8 cellular contexts compared by ENCODE assay signal in the genomic region with DNA sequence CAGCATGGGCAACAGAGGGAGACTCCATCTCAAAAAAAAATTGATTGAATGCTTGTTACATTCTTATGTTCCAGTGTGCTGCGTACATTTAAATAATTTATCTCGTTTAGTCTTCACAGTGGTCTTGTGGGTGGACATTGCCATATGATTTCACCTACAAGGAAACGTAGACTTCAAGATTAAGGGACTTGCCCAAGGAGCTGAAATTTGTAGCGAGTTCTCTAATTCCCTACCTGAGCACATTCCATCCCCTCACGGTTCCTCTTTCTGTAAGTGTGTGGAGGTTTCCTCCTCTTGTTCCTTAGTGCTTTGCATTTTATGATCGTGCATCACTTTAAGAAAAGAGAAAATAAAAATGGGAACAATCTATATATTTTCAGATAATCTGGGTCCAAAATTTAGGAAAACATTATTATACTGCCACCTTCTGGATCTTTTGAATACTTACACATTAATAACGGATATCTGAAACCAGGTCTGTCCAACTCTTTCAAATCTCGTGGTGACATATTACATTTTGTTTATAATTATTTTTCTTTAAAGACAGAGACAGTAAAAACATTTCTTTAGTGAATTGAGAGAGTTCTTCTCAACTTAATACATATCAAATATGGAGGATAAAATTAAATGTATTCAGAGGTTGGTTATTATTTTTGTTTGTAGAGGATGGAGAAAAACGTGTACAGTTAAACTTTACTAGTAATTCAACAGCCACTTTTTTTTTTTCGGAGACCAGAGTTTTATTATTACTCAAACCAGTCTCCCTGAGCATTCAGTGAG. TPM values are rescaled to one million over a fixed set of nuclear protein-coding genes. Genes with fewer than 3 reads are reported as not detected.
DNase-seq lines count a peak whose midpoint lies in the region; ATAC-seq and TF ChIP-seq lines count a peak whose summit lies in the region.

No MANE protein-coding gene starts in this region.

- DNase-seq in GM13976 (ENCODE audit: low spot score) (peak; percentile 38), LHCN-M2 (ENCODE audit: low read depth) (peak; percentile 47), SK-MEL-5 (ENCODE audit: low read depth, low spot score) (peak; percentile 65), fibroblast of gingiva (ENCODE audit: low read depth) (peak; percentile 14), retina (peak; percentile 16)

- in situ Hi-C loops in GM13976 (cut with MboI; ENCODE audit: low sequenced_read_pairs, unreplicated experiment) (no loop called here), SK-MEL-5 (cut with HindIII; ENCODE audit: low pct_unique_long_range_greater_than_20kb, low sequenced_read_pairs) (no loop called here)

- TF ChIP-seq CTCF in GM13976 (IDR thresholded peaks at IDR 0.05; ENCODE audit: borderline replicate concordance, control extremely low read depth, extremely low read depth, insufficient read depth, missing control alignments): peak; percentile 4

- ATAC-seq in GM19467 (IDR thresholded peaks at IDR 0.05; ENCODE audit: unreplicated experiment) (no peak), HG03045 (IDR thresholded peaks at IDR 0.05; ENCODE audit: unreplicated experiment) (no peak)
- no peak for ATAC-seq in activated CD4-positive, CD25-positive, alpha-beta regulatory T cell treated with anti-CD3 and anti-CD28 coated beads, Interleukin-2, amount 50 U/mL, for 24 hours

RNA-seq across cellular contexts. Expression of gene C7, which starts 29.9 kb away (rescaled TPM):
- total RNA-seq in LHCN-M2 (2014; rRNA removed): not detected in 2 replicates
- polyA plus RNA-seq in LHCN-M2 (2012): not detected
- total RNA-seq in SK-MEL-5 (2014; rRNA removed; shearing (Covaris generic)): 0.61 and 4.0 TPM in 2 replicates
- polyA plus RNA-seq in SK-MEL-5 (2015; cell fraction: cytosol; rRNA removed): 0.69 and 43.2 TPM in 2 replicates
- 0.41 and 0.76 TPM in 2 replicates for polyA plus RNA-seq in SK-MEL-5 (2015; cell fraction: nucleus; rRNA removed)

RNA-seq across cellular contexts. Expression of gene CARD6, which starts 38.2 kb away (rescaled TPM):
- 3.2 and 4.1 TPM in 2 replicates for total RNA-seq in LHCN-M2 (2014; rRNA removed)
- 1.2 TPM for polyA plus RNA-seq in LHCN-M2 (2012)
- total RNA-seq in SK-MEL-5 (2014; rRNA removed; shearing (Covaris generic)): 4.0 and 4.8 TPM in 2 replicates
- 4.0 and 4.1 TPM in 2 replicates for polyA plus RNA-seq in SK-MEL-5 (2015; cell fraction: cytosol; rRNA removed)
- polyA plus RNA-seq in SK-MEL-5 (2015; cell fraction: nucleus; rRNA removed): 0.93 and 2.0 TPM in 2 replicates

RNA-seq across cellular contexts. Expression of gene RPL37, which starts 44.3 kb away (rescaled TPM):
- 46.6 and 50.4 TPM in 2 replicates for total RNA-seq in LHCN-M2 (2014; rRNA removed)
- 3,303 TPM for polyA plus RNA-seq in LHCN-M2 (2012)
- total RNA-seq in SK-MEL-5 (2014; rRNA removed; shearing (Covaris generic)): 4,634 and 5,256 TPM in 2 replicates
- polyA plus RNA-seq in SK-MEL-5 (2015; cell fraction: cytosol; rRNA removed): 345 and 817 TPM in 2 replicates
- polyA plus RNA-seq in SK-MEL-5 (2015; cell fraction: nucleus; rRNA removed): 46.1 and 87.6 TPM in 2 replicates

Comparison
In these comparisons a context has a peak if more than half of its experiments do, and no peak if none do; other contexts are left out.
1. DNase-seq: peak in every context shown above with its lines; median percentile 65 in SK-MEL-5; 47 in LHCN-M2; 38 in GM13976; 16 in retina; 14 in fibroblast of gingiva.
2. RNA of gene RPL37, which starts 44.3 kb away (total RNA-seq): 4,634 to 5,256 TPM in SK-MEL-5; 46.6 to 50.4 TPM in LHCN-M2; every median in the first group is over 10 times any median in the second.